Comparison of ENCODE assay signal across 27 cellular contexts in the genomic region with DNA sequence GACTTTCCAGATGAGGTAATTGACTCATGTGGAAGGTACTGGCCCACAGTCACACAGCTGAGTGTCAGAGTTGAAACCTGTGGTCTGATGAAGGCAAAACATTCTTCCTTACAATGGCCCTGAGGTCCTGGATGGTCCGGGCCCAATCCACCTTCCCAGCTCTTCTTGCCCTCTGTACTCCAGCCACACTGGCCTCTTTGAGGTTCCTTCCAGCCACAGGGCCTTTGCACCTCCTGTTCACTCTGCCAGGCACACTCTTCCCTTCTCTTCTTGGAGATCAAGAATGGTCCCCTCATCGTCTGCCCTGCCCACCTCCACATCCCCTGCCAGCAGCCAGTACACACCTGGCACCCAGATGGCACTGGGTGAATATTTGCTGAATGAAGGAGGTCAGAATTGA. TPM values are rescaled to one million over a fixed set of nuclear protein-coding genes. Genes with fewer than 3 reads are reported as not detected.
A peak's percentile ranks its signal among the peaks of the same experiment; 100 is the strongest.
DNase-seq lines count a peak whose midpoint lies in the region; ATAC-seq, FAIRE-seq and TF ChIP-seq lines count a peak whose summit lies in the region.
"Had no signal": no experiment of that assay in that cellular context is flagged by ENCODE, and none has a peak within 500 bp of the region (broad histone marks: within the 10 kb centered on the region; RNA-seq: fewer than 3 reads in every experiment).

No MANE protein-coding gene starts in this region.

- intact Hi-C loops in stomach (cut with DNase I; ENCODE audit: low total_unique reads): no loop called here

- POLR2A ChIA-PET in GM10248 (lab: Yijun Ruan, JAX): no interaction called here

- H3K4me3 Mint-ChIP-seq in neural crest cell: peak overlapping the region; percentile 42
- no peak overlapping the region for H3K4me3 Mint-ChIP-seq in type B pancreatic cell
- H3K4me3 Mint-ChIP-seq: CD14-positive monocyte; CD4-positive, alpha-beta memory T cell; CD8-positive, alpha-beta memory T cell had no signal

- H3K4me1 Mint-ChIP-seq in neural crest cell (no peaks in the 10 kb centered on the region), type B pancreatic cell (ENCODE audit: unreplicated experiment) (peaks cover 4% of the 10 kb centered on the region)
- H3K4me1 Mint-ChIP-seq: CD8-positive, alpha-beta memory T cell had no signal

- no peak for TF ChIP-seq EP300 in stomach (IDR thresholded peaks at IDR 0.05)

- no peaks in the 10 kb centered on the region for H3K36me3 Mint-ChIP-seq in neural crest cell (ENCODE audit: low read depth)
- H3K36me3 Mint-ChIP-seq in type B pancreatic cell: no peaks in the 10 kb centered on the region
- H3K36me3 Mint-ChIP-seq: CD14-positive monocyte; CD4-positive, alpha-beta memory T cell; CD4-positive, CD25-positive, alpha-beta regulatory T cell; CD8-positive, alpha-beta memory T cell had no signal

- no peaks in the 10 kb centered on the region for H3K9me3 ChIP-seq in stomach
- H3K9me3 ChIP-seq: BE2C, BLaER1 had no signal

- no peak for ATAC-seq in GM21717 (IDR thresholded peaks at IDR 0.05; ENCODE audit: unreplicated experiment)

- DNase-seq in HTR-8/SVneo (ENCODE audit: insufficient read length, low spot score) (no peak), bronchial epithelial cell (ENCODE audit: low read depth) (no peak), neural crest cell (ENCODE audit: low read depth, low spot score) (no peak), stomach (no peak), GM10248 (ENCODE audit: extremely low spot score) (no peak), type B pancreatic cell (ENCODE audit: extremely low spot score, unreplicated experiment) (no peak)
- DNase-seq: 8988T; ACHN; BE2C; C1 segment of cervical spinal cord; CD4-positive, alpha-beta memory T cell; CD4-positive, CD25-positive, alpha-beta regulatory T cell; CD8-positive, alpha-beta memory T cell; COR-L47; DMS 273 treated with DMSO at 0.1 percent for 48 hours; DMS153; DMS53; DMS79; DND-41; EL; GDM1 had no signal

- TF ChIP-seq CTCF in bronchial epithelial cell (IDR thresholded peaks at IDR 0.05; ENCODE audit: insufficient read depth, low read length, severe bottlenecking) (no peak), neural crest cell (conservative IDR thresholded peaks at IDR 0.05) (no peak), stomach (IDR thresholded peaks at IDR 0.05) (no peak), GM10248 (IDR thresholded peaks at IDR 0.05; ENCODE audit: control extremely low read depth, extremely low read depth, low read depth, missing control alignments) (no peak), type B pancreatic cell (conservative IDR thresholded peaks at IDR 0.05) (no peak)

- no peak overlapping the region for H3K4me3 ChIP-seq in bronchial epithelial cell (ENCODE audit: low read depth, low read length)
- no peak overlapping the region for H3K4me3 ChIP-seq in stomach
- H3K4me3 ChIP-seq: BLaER1 had no signal

- TF ChIP-seq POLR2A in stomach (IDR thresholded peaks at IDR 0.05): no peak

- H3K9me3 Mint-ChIP-seq in neural crest cell (no peaks in the 10 kb centered on the region), type B pancreatic cell (no peaks in the 10 kb centered on the region)
- H3K9me3 Mint-ChIP-seq: CD4-positive, alpha-beta memory T cell; CD4-positive, CD25-positive, alpha-beta regulatory T cell; CD8-positive, alpha-beta memory T cell had no signal

- H3K4me1 ChIP-seq in stomach: peaks cover 0 to 7% (median 5%) of the 10 kb centered on the region in 4 donors
- H3K4me1 ChIP-seq: BE2C had no signal

- WGBS in stomach, 5 donors: 94 to 97% (median 95%) methylated on average over 2 of the region's 2 CpGs

- H3K27ac ChIP-seq in stomach: no peak overlapping the region
- H3K27ac ChIP-seq: BLaER1 had no signal

- CTCF ChIA-PET in GM10248 (lab: Yijun Ruan, JAX): interaction anchor here (1.4 to 3.0 kb wide), 4 partner anchors 11 to 243 kb away, joined by 3 to 19 read pairs (median 4); no protein-coding TSS in a partner anchor

- H3K27me3 Mint-ChIP-seq in neural crest cell (ENCODE audit: low read depth) (no peaks in the 10 kb centered on the region), type B pancreatic cell (no peaks in the 10 kb centered on the region)
- H3K27me3 Mint-ChIP-seq: CD4-positive, alpha-beta memory T cell; CD4-positive, CD25-positive, alpha-beta regulatory T cell; CD8-positive, alpha-beta memory T cell had no signal

- FAIRE-seq in HTR-8/SVneo (lab: Jason Lieb, UNC) (peak; percentile 49), bronchial epithelial cell (lab: Jason Lieb, UNC) (peak; percentile 76)
- FAIRE-seq: A204.1, GM12891, GM19239 had no signal

- H3K27me3 ChIP-seq in bronchial epithelial cell (ENCODE audit: control insufficient read depth, insufficient read depth, low read length) (no peaks in the 10 kb centered on the region), stomach (no peaks in the 10 kb centered on the region)
- H3K27me3 ChIP-seq: BE2C, BLaER1 had no signal

- H3K36me3 ChIP-seq in bronchial epithelial cell (ENCODE audit: control insufficient read depth, insufficient read depth, low read length) (no peaks in the 10 kb centered on the region), stomach (no peaks in the 10 kb centered on the region)
- H3K36me3 ChIP-seq: BE2C, BLaER1 had no signal

- no peak overlapping the region for H3K27ac Mint-ChIP-seq in neural crest cell (ENCODE audit: unreplicated experiment)
- H3K27ac Mint-ChIP-seq in type B pancreatic cell: no peak overlapping the region
- H3K27ac Mint-ChIP-seq: CD14-positive monocyte; CD4-positive, alpha-beta memory T cell; CD4-positive, CD25-positive, alpha-beta regulatory T cell; CD8-positive, alpha-beta memory T cell had no signal

RNA-seq across cellular contexts. Expression of a gene that starts 6.5 kb away (rescaled TPM):
- total RNA-seq in bronchial epithelial cell (23.4 and 35.1 TPM in 2 replicates), neural crest cell (39.2 and 43.0 TPM in 2 replicates), stomach (10 to 100 TPM in 4 of 5 donors, 1 to 10 TPM in 1; 7.0 to 44.6 (median 30.3) TPM), type B pancreatic cell (ENCODE audit: low replicate concordance) (32.1 and 34.9 TPM in 2 replicates)
- 10 to 100 TPM; 13.3 to 38.1 (median 23.7) TPM for polyA plus RNA-seq in stomach
